Comparison of ENCODE assay signal across 13 cellular contexts in genomic region chr4:70712604-70713452, GRCh38. TPM values are rescaled to one million over a fixed set of nuclear protein-coding genes. Genes with fewer than 3 reads are reported as not detected.
DNase-seq lines count a peak whose midpoint lies in the region; ATAC-seq and TF ChIP-seq lines count a peak whose summit lies in the region.
"Had no signal": no experiment of that assay in that cellular context is flagged by ENCODE, and none has a peak within 500 bp of the region (broad histone marks: within the 10 kb centered on the region; RNA-seq: fewer than 3 reads in every experiment).

No MANE protein-coding gene starts in this region.

- no peak for TF ChIP-seq POLR2A in ovary (IDR thresholded peaks at IDR 0.05)

- H3K27ac Mint-ChIP-seq in CD14-positive monocyte (peak overlapping the region; percentile 93 to 99 (median 98)), naive B cell (peak overlapping the region; percentile 80 to 100 (median 92))
- peak overlapping the region; percentile 18 for H3K27ac Mint-ChIP-seq in activated T-helper 17 cell treated with anti-CD3 and anti-CD28 coated beads, Interleukin-2, amount 50 U/mL, for 72 hours

- 92 to 96% (median 92%) methylated on average over 7 of the region's 7 CpGs for WGBS in ovary, 3 donors

- H3K4me1 Mint-ChIP-seq in CD14-positive monocyte (peaks cover 66% of the 10 kb centered on the region), naive B cell (peaks cover 35 to 53% (median 43%) of the 10 kb centered on the region in 3 donors)
- H3K4me1 Mint-ChIP-seq in activated T-helper 17 cell treated with anti-CD3 and anti-CD28 coated beads, Interleukin-2, amount 50 U/mL, for 72 hours: peaks cover 19% of the 10 kb centered on the region

- DNase-seq in CD14-positive monocyte (ENCODE audit: low spot score): no peak
- no peak for DNase-seq in naive B cell
- DNase-seq in head of caudate nucleus: no peak
- DNase-seq in COR-L47 (lab: John Stamatoyannopoulos, UW): no peak
- DNase-seq in ovary: no peak
- DNase-seq: activated effector memory CD4-positive, alpha-beta T cell treated with anti-CD3 and anti-CD28 coated beads, Interleukin-2, amount 50 U/mL, for 16 hours; NCI-H2029 treated with DMSO at 0.1 percent for 48 hours; NCI-H82 had no signal

- H3K27ac ChIP-seq in ovary: no peak overlapping the region
- H3K27ac ChIP-seq: HL-60 had no signal

- intact Hi-C loops in CD14-positive monocyte (cut with micrococcal nuclease) (no loop called here), head of caudate nucleus (cut with DNase I) (no loop called here), ovary (cut with DNase I) (no loop called here)

- H3K36me3 ChIP-seq in ovary: no peaks in the 10 kb centered on the region

- H3K9me3 ChIP-seq in ovary: no peaks in the 10 kb centered on the region

- peaks cover 2% of the 10 kb centered on the region for H3K4me1 ChIP-seq in ovary (ENCODE audit: insufficient read depth)

- H3K27me3 Mint-ChIP-seq in CD14-positive monocyte (ENCODE audit: low read depth in 3 of 3) (no peaks in the 10 kb centered on the region), naive B cell (no peaks in the 10 kb centered on the region)
- no peaks in the 10 kb centered on the region for H3K27me3 Mint-ChIP-seq in activated T-helper 17 cell treated with anti-CD3 and anti-CD28 coated beads, Interleukin-2, amount 50 U/mL, for 72 hours

- TF ChIP-seq CTCF in CD14-positive monocyte (IDR thresholded peaks at IDR 0.05) (no peak), ovary (IDR thresholded peaks at IDR 0.05) (no peak)

- H3K9me3 Mint-ChIP-seq in CD14-positive monocyte (no peaks in the 10 kb centered on the region), naive B cell (no peaks in the 10 kb centered on the region)
- H3K9me3 Mint-ChIP-seq in activated T-helper 17 cell treated with anti-CD3 and anti-CD28 coated beads, Interleukin-2, amount 50 U/mL, for 72 hours: no peaks in the 10 kb centered on the region

- H3K4me3 ChIP-seq in ovary: no peak overlapping the region

- ATAC-seq in HG02759 (IDR thresholded peaks at IDR 0.05; ENCODE audit: unreplicated experiment) (peak; percentile 4), naive B cell (ENCODE audit: low read depth in 2 of 2) (no peak), HG02870 (IDR thresholded peaks at IDR 0.05; ENCODE audit: unreplicated experiment) (no peak)
- ATAC-seq in activated T-helper 17 cell treated with anti-CD3 and anti-CD28 coated beads, Interleukin-2, amount 50 U/mL, for 72 hours (replicated peaks): no peak

- H3K27me3 ChIP-seq in ovary: no peaks in the 10 kb centered on the region

- peak overlapping the region; percentile 67 to 85 for H3K4me3 Mint-ChIP-seq in CD14-positive monocyte
- H3K4me3 Mint-ChIP-seq in activated T-helper 17 cell treated with anti-CD3 and anti-CD28 coated beads, Interleukin-2, amount 50 U/mL, for 72 hours: peak overlapping the region; percentile 36
- H3K4me3 Mint-ChIP-seq in naive B cell: peak overlapping the region in 6 of 8 donors; percentile 16 to 83 (median 72)

- TF ChIP-seq EP300 in ovary (IDR thresholded peaks at IDR 0.05): no peak

- peaks cover 0 to 4% of the 10 kb centered on the region in 2 donors for H3K36me3 Mint-ChIP-seq in CD14-positive monocyte
- H3K36me3 Mint-ChIP-seq in activated T-helper 17 cell treated with anti-CD3 and anti-CD28 coated beads, Interleukin-2, amount 50 U/mL, for 72 hours (ENCODE audit: low read depth): no peaks in the 10 kb centered on the region
- no peaks in the 10 kb centered on the region for H3K36me3 Mint-ChIP-seq in naive B cell

RNA-seq across cellular contexts. Expression of gene RUFY3, which starts 8.9 kb away (rescaled TPM):
- 10 to 100 TPM; 11.1 to 12.5 TPM for polyA plus RNA-seq in CD14-positive monocyte
- 10 to 100 TPM; 14.1 to 14.9 TPM for total RNA-seq in activated T-helper 17 cell treated with anti-CD3 and anti-CD28 coated beads, Interleukin-2, amount 50 U/mL, for 72 hours
- 10 to 100 TPM; 13.8 to 20.8 (median 14.4) TPM for polyA plus RNA-seq in naive B cell (ENCODE audit: low read depth in 6 of 6)
- total RNA-seq in ovary: 10 to 100 TPM; 52.8 to 84.0 (median 73.9) TPM
- 10 to 100 TPM; 35.2 to 52.5 TPM for polyA plus RNA-seq in ovary

RNA-seq across cellular contexts. Expression of gene UTP3, which starts 24.5 kb away (rescaled TPM):
- polyA plus RNA-seq in CD14-positive monocyte (10 to 100 TPM in 1 of 2 donors, 1 to 10 TPM in 1; 5.0 to 10.8 TPM), naive B cell (ENCODE audit: low read depth in 6 of 6) (10 to 100 TPM in 4 of 6 donors, 1 to 10 TPM in 2; 2.3 to 18.2 (median 13.6) TPM), ovary (10 to 100 TPM; 16.7 to 23.1 TPM)
- 10 to 100 TPM; 23.8 to 29.1 TPM for total RNA-seq in activated T-helper 17 cell treated with anti-CD3 and anti-CD28 coated beads, Interleukin-2, amount 50 U/mL, for 72 hours
- total RNA-seq in ovary: 10 to 100 TPM; 10.3 to 25.0 (median 21.5) TPM

RNA-seq across cellular contexts. Expression of gene JCHAIN, which starts 46.5 kb away (rescaled TPM):
- polyA plus RNA-seq in CD14-positive monocyte (1 to 10 TPM; 1.9 to 6.0 TPM), naive B cell (ENCODE audit: low read depth in 6 of 6) (100 to 1,000 TPM; 198 to 689 (median 314) TPM), ovary (10 to 100 TPM in 1 of 2 donors, 1 to 10 TPM in 1; 8.9 to 93.0 TPM)
- not detected for total RNA-seq in activated T-helper 17 cell treated with anti-CD3 and anti-CD28 coated beads, Interleukin-2, amount 50 U/mL, for 72 hours
- total RNA-seq in ovary: 10 to 100 TPM in 1 of 7 donors, 1 to 10 TPM in 6; 1.4 to 27.7 (median 5.6) TPM
- total RNA-seq: dermis microvascular lymphatic vessel endothelial cell had no signal

Comparison
In these comparisons a context has a peak if more than half of its experiments do, and no peak if none do; other contexts are left out.
1. H3K27ac Mint-ChIP-seq: peak in every context shown above with its lines; median percentile 98 in CD14-positive monocyte; 92 in naive B cell; 18 in activated T-helper 17 cell treated with anti-CD3 and anti-CD28 coated beads, Interleukin-2, amount 50 U/mL, for 72 hours.